ENCODE assay signal across 9 cellular contexts in the genomic region with DNA sequence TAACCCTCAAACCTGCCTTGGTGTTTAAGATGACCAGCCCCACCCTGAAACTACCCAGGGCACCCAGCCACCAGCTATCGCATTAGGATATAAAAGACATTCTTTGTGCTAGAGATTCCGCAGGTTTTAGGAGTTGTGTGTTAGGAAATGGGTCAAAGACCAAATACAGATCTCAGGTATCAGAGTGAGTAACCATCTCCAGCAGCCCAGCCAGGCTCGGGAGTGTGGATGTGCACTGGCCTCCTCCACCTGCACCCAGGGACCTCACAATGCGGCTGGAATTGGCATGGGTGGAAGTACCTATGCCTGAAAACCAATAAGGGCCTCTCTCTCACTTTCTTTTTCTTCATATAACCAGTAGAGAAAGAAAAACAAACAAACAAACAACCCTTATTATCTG. TPM values are rescaled to one million over a fixed set of nuclear protein-coding genes. Genes with fewer than 3 reads are reported as not detected.
"Had no signal": no experiment of that assay in that cellular context is flagged by ENCODE, and none has a peak within 500 bp of the region (broad histone marks: within the 10 kb centered on the region; RNA-seq: fewer than 3 reads in every experiment).

No MANE protein-coding gene starts in this region.

- H3K36me3 ChIP-seq: HAP-1 had no signal

- ATAC-seq: HCT116 had no signal

- H3K9me3 ChIP-seq: HAP-1 had no signal

- H2AFZ ChIP-seq: GM23248 had no signal

- H3K27ac ChIP-seq: GM23248 had no signal

- H3K9ac ChIP-seq: GM23248 had no signal

- H3K4me1 ChIP-seq: HAP-1 had no signal

- FAIRE-seq: HTR-8/SVneo had no signal

- H3K4me3 ChIP-seq: GM23248, HAP-1 had no signal

- DNase-seq: GM23248, GOT3, H7, HFFc6, KBM-7 had no signal

RNA-seq across cellular contexts. Expression of a gene that starts 51.1 kb away (rescaled TPM):
- total RNA-seq: GM23248, H7, HFFc6, HT-29 had no signal
- polyA plus RNA-seq: GM23248 had no signal
